2 cellular contexts compared by ENCODE assay signal in genomic region chr17:64386412-64387144, GRCh38.
TF ChIP-seq lines count a peak whose summit lies in the region.

No MANE protein-coding gene starts in this region.

TF ChIP-seq in IMR-90, 13 proteins besides CTCF, POLR2A, EP300 and RAD21:
- no peak for TF ChIP-seq FOS (IDR thresholded peaks at IDR 0.05; ENCODE audit: low read depth, low read length)
- TF ChIP-seq RFX5 (IDR thresholded peaks at IDR 0.05; ENCODE audit: low read depth, low read length) = no peak
- TF ChIP-seq MAZ (IDR thresholded peaks at IDR 0.05; ENCODE audit: borderline replicate concordance, low read depth, low read length) = no peak
- no peak for TF ChIP-seq NFE2L2 (IDR thresholded peaks at IDR 0.05; ENCODE audit: low read depth, low read length)
- TF ChIP-seq, protein P1, sequence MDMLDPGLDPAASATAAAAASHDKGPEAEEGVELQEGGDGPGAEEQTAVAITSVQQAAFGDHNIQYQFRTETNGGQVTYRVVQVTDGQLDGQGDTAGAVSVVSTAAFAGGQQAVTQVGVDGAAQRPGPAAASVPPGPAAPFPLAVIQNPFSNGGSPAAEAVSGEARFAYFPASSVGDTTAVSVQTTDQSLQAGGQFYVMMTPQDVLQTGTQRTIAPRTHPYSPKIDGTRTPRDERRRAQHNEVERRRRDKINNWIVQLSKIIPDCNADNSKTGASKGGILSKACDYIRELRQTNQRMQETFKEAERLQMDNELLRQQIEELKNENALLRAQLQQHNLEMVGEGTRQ (IDR thresholded peaks at IDR 0.05; ENCODE audit: low read depth, low read length) = no peak
TF ChIP-seq in IMR-90: peak in this region for 0.

TF ChIP-seq in HepG2, 621 proteins besides CTCF, POLR2A, EP300 and RAD21 (continues in another document):
- no peak for TF ChIP-seq ZNF773 (CRISPR knock-in tag; IDR thresholded peaks at IDR 0.05; ENCODE audit: borderline replicate concordance)
- peak; percentile 19; the same call in 1 of the 2 replicates for TF ChIP-seq KDM2A (CRISPR knock-in tag; IDR thresholded peaks at IDR 0.05; ENCODE audit: borderline replicate concordance, low read depth)
- TF ChIP-seq ZNF17 (CRISPR knock-in tag; IDR thresholded peaks at IDR 0.05) = 0 out of 2 replicates have a peak, but pooled peaks have one; percentile 52
- TF ChIP-seq ZBTB7A (CRISPR knock-in tag; IDR thresholded peaks at IDR 0.05) = 0 out of 2 replicates have a peak, but pooled peaks have one; percentile 60
- no peak; the same call in 1 of the 2 replicates for TF ChIP-seq ZNF451 (CRISPR knock-in tag; IDR thresholded peaks at IDR 0.05)
- peak; percentile 67; the same call in 1 of the 2 replicates for TF ChIP-seq HDAC1 (CRISPR knock-in tag; IDR thresholded peaks at IDR 0.05)
- TF ChIP-seq GATAD1 (CRISPR knock-in tag; IDR thresholded peaks at IDR 0.05) = peak; percentile 57
- TF ChIP-seq, protein P2, sequence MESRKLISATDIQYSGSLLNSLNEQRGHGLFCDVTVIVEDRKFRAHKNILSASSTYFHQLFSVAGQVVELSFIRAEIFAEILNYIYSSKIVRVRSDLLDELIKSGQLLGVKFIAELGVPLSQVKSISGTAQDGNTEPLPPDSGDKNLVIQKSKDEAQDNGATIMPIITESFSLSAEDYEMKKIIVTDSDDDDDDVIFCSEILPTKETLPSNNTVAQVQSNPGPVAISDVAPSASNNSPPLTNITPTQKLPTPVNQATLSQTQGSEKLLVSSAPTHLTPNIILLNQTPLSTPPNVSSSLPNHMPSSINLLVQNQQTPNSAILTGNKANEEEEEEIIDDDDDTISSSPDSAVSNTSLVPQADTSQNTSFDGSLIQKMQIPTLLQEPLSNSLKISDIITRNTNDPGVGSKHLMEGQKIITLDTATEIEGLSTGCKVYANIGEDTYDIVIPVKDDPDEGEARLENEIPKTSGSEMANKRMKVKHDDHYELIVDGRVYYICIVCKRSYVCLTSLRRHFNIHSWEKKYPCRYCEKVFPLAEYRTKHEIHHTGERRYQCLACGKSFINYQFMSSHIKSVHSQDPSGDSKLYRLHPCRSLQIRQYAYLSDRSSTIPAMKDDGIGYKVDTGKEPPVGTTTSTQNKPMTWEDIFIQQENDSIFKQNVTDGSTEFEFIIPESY (CRISPR knock-in tag; IDR thresholded peaks at IDR 0.05) = peak; percentile 76
- TF ChIP-seq DPF2 (CRISPR knock-in tag; IDR thresholded peaks at IDR 0.05; ENCODE audit: borderline replicate concordance, low read depth) = peak; percentile 68; the same call in 1 of the 2 replicates
- TF ChIP-seq ZZZ3 (CRISPR knock-in tag; IDR thresholded peaks at IDR 0.05; ENCODE audit: borderline replicate concordance) = no peak
- TF ChIP-seq, protein P3, sequence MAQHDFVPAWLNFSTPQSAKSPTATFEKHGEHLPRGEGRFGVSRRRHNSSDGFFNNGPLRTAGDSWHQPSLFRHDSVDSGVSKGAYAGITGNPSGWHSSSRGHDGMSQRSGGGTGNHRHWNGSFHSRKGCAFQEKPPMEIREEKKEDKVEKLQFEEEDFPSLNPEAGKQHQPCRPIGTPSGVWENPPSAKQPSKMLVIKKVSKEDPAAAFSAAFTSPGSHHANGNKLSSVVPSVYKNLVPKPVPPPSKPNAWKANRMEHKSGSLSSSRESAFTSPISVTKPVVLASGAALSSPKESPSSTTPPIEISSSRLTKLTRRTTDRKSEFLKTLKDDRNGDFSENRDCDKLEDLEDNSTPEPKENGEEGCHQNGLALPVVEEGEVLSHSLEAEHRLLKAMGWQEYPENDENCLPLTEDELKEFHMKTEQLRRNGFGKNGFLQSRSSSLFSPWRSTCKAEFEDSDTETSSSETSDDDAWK (CRISPR knock-in tag; IDR thresholded peaks at IDR 0.05) = no peak
- no peak for TF ChIP-seq TP53 (CRISPR knock-in tag; conservative IDR thresholded peaks at IDR 0.05)
- no peak for TF ChIP-seq HNRNPH1 (optimal IDR thresholded peaks at IDR 0.05; ENCODE audit: low read depth, low read length)
- no peak for TF ChIP-seq ZNF296 (CRISPR knock-in tag; conservative IDR thresholded peaks at IDR 0.05)
- TF ChIP-seq ZSCAN12 (CRISPR knock-in tag; IDR thresholded peaks at IDR 0.05) = 0 out of 2 replicates have a peak, but pooled peaks have one; percentile 22
- TF ChIP-seq BCL6 (CRISPR knock-in tag; IDR thresholded peaks at IDR 0.05) = peak; percentile 60; the same call in 1 of the 2 replicates
- TF ChIP-seq POGZ (CRISPR knock-in tag; IDR thresholded peaks at IDR 0.05) = peak; percentile 93
- TF ChIP-seq ADNP (CRISPR knock-in tag; IDR thresholded peaks at IDR 0.05) = peak; percentile 70
- TF ChIP-seq FOXA3 (CRISPR knock-in tag; IDR thresholded peaks at IDR 0.05) = peak; percentile 80
- TF ChIP-seq, protein P4, sequence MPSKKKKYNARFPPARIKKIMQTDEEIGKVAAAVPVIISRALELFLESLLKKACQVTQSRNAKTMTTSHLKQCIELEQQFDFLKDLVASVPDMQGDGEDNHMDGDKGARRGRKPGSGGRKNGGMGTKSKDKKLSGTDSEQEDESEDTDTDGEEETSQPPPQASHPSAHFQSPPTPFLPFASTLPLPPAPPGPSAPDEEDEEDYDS (CRISPR knock-in tag; IDR thresholded peaks at IDR 0.05) = peak; percentile 84
- peak; percentile 66 for TF ChIP-seq HOMEZ (CRISPR knock-in tag; IDR thresholded peaks at IDR 0.05; ENCODE audit: low read depth)
- TF ChIP-seq YEATS4 (CRISPR knock-in tag; IDR thresholded peaks at IDR 0.05; ENCODE audit: borderline replicate concordance) = peak; percentile 44
- peak; percentile 64; the same call in 1 of the 2 replicates for TF ChIP-seq NR2C2 (CRISPR knock-in tag; IDR thresholded peaks at IDR 0.05; ENCODE audit: borderline replicate concordance)
- TF ChIP-seq ZNF746 (CRISPR knock-in tag; IDR thresholded peaks at IDR 0.05) = peak; percentile 81
- TF ChIP-seq PHF21A (CRISPR knock-in tag; IDR thresholded peaks at IDR 0.05) = peak; percentile 60; the same call in 1 of the 2 replicates
- TF ChIP-seq, protein P5, sequence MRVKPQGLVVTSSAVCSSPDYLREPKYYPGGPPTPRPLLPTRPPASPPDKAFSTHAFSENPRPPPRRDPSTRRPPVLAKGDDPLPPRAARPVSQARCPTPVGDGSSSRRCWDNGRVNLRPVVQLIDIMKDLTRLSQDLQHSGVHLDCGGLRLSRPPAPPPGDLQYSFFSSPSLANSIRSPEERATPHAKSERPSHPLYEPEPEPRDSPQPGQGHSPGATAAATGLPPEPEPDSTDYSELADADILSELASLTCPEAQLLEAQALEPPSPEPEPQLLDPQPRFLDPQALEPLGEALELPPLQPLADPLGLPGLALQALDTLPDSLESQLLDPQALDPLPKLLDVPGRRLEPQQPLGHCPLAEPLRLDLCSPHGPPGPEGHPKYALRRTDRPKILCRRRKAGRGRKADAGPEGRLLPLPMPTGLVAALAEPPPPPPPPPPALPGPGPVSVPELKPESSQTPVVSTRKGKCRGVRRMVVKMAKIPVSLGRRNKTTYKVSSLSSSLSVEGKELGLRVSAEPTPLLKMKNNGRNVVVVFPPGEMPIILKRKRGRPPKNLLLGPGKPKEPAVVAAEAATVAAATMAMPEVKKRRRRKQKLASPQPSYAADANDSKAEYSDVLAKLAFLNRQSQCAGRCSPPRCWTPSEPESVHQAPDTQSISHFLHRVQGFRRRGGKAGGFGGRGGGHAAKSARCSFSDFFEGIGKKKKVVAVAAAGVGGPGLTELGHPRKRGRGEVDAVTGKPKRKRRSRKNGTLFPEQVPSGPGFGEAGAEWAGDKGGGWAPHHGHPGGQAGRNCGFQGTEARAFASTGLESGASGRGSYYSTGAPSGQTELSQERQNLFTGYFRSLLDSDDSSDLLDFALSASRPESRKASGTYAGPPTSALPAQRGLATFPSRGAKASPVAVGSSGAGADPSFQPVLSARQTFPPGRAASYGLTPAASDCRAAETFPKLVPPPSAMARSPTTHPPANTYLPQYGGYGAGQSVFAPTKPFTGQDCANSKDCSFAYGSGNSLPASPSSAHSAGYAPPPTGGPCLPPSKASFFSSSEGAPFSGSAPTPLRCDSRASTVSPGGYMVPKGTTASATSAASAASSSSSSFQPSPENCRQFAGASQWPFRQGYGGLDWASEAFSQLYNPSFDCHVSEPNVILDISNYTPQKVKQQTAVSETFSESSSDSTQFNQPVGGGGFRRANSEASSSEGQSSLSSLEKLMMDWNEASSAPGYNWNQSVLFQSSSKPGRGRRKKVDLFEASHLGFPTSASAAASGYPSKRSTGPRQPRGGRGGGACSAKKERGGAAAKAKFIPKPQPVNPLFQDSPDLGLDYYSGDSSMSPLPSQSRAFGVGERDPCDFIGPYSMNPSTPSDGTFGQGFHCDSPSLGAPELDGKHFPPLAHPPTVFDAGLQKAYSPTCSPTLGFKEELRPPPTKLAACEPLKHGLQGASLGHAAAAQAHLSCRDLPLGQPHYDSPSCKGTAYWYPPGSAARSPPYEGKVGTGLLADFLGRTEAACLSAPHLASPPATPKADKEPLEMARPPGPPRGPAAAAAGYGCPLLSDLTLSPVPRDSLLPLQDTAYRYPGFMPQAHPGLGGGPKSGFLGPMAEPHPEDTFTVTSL (CRISPR knock-in tag; IDR thresholded peaks at IDR 0.05; ENCODE audit: borderline replicate concordance) = 0 out of 2 replicates have a peak, but pooled peaks have one; percentile 39
- peak; percentile 56; the same call in 1 of the 2 replicates for TF ChIP-seq ETV5 (CRISPR knock-in tag; IDR thresholded peaks at IDR 0.05; ENCODE audit: borderline replicate concordance)
- TF ChIP-seq TOE1 (CRISPR knock-in tag; IDR thresholded peaks at IDR 0.05) = peak; percentile 48; the same call in 1 of the 2 replicates
- peak; percentile 60 for TF ChIP-seq PPARG (CRISPR knock-in tag; conservative IDR thresholded peaks at IDR 0.05)
- peak; percentile 43; the same call in 1 of the 2 replicates for TF ChIP-seq GABPB1 (CRISPR knock-in tag; IDR thresholded peaks at IDR 0.05)
- TF ChIP-seq, protein P6, sequence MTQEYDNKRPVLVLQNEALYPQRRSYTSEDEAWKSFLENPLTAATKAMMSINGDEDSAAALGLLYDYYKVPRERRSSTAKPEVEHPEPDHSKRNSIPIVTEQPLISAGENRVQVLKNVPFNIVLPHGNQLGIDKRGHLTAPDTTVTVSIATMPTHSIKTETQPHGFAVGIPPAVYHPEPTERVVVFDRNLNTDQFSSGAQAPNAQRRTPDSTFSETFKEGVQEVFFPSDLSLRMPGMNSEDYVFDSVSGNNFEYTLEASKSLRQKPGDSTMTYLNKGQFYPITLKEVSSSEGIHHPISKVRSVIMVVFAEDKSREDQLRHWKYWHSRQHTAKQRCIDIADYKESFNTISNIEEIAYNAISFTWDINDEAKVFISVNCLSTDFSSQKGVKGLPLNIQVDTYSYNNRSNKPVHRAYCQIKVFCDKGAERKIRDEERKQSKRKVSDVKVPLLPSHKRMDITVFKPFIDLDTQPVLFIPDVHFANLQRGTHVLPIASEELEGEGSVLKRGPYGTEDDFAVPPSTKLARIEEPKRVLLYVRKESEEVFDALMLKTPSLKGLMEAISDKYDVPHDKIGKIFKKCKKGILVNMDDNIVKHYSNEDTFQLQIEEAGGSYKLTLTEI (CRISPR knock-in tag; conservative IDR thresholded peaks at IDR 0.05) = no peak
- TF ChIP-seq, protein P7, sequence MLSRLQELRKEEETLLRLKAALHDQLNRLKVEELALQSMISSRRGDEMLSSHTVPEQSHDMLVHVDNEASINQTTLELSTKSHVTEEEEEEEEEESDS (CRISPR knock-in tag; IDR thresholded peaks at IDR 0.05; ENCODE audit: borderline replicate concordance) = no peak
- TF ChIP-seq, protein P8, sequence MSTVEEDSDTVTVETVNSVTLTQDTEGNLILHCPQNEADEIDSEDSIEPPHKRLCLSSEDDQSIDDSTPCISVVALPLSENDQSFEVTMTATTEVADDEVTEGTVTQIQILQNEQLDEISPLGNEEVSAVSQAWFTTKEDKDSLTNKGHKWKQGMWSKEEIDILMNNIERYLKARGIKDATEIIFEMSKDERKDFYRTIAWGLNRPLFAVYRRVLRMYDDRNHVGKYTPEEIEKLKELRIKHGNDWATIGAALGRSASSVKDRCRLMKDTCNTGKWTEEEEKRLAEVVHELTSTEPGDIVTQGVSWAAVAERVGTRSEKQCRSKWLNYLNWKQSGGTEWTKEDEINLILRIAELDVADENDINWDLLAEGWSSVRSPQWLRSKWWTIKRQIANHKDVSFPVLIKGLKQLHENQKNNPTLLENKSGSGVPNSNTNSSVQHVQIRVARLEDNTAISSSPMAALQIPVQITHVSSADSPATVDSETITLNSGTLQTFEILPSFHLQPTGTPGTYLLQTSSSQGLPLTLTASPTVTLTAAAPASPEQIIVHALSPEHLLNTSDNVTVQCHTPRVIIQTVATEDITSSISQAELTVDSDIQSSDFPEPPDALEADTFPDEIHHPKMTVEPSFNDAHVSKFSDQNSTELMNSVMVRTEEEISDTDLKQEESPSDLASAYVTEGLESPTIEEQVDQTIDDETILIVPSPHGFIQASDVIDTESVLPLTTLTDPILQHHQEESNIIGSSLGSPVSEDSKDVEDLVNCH (CRISPR knock-in tag; IDR thresholded peaks at IDR 0.05) = 0 out of 2 replicates have a peak, but pooled peaks have one; percentile 85
- peak; percentile 29; the same call in 1 of the 2 replicates for TF ChIP-seq SIX4 (CRISPR knock-in tag; IDR thresholded peaks at IDR 0.05)
- TF ChIP-seq ZNF891 (CRISPR knock-in tag; IDR thresholded peaks at IDR 0.05) = peak; percentile 35; the same call in 1 of the 2 replicates
- peak; percentile 41; the same call in 1 of the 2 replicates for TF ChIP-seq POLR2AphosphoS5 (IDR thresholded peaks at IDR 0.05; ENCODE audit: low read depth, low read length)
- TF ChIP-seq ZNF547 (CRISPR knock-in tag; IDR thresholded peaks at IDR 0.05) = 0 out of 2 replicates have a peak, but pooled peaks have one; percentile 13
- TF ChIP-seq ZNF512B (CRISPR knock-in tag; IDR thresholded peaks at IDR 0.05; ENCODE audit: borderline replicate concordance) = peak; percentile 79; the same call in 1 of the 2 replicates
- 0 out of 2 replicates have a peak, but pooled peaks have one; percentile 29 for TF ChIP-seq ZNF572 (CRISPR knock-in tag; IDR thresholded peaks at IDR 0.05)
